ENCODE assay signal across 8 cellular contexts in the genomic region with DNA sequence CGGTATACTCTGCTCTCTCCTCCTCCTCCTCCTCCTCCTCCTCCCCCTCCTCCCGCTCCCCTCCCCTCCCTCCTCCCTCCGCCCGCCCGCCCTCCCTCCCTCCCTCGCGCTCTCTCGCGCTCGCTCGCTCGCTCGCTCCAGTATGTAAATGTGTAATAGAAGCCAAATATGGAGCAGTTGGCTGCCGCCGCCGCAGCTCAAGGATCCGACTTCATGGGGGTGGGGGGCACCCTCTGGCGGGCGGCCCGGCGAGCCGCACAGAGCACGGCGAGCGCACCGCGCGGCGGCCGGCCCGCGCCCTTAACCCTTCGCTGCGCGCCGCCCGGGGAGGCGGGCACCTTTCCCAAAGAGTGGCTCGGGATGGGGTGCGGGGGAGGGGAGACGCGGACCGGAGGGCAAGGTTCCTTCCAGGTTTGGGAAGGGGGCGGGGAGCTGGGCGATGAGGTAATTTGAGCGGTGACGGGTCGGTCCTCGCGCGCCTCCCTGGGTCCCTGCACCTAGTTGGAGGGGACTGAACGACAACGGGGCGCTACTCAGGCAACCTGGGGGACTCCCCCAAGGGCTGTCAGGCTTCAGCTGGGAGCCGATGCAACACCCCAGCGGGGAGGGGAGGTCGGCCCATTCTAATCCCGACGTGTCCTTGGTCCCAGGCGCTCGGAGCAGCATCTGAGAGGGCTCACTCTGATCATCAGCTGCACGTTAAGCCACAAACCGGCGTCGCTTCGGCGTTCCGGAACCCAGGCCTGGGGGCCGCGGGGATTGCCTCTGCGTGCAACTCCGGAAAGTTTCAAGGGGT. TPM values are rescaled to one million over a fixed set of nuclear protein-coding genes. Genes with fewer than 3 reads are reported as not detected.
DNase-seq lines count a peak whose midpoint lies in the region; ATAC-seq and TF ChIP-seq lines count a peak whose summit lies in the region.

No MANE protein-coding gene starts in this region.

- H3K4me2 ChIP-seq in parathyroid adenoma (ENCODE audit: low read length), result peak overlapping the region; percentile 88

- H3K4me3 Mint-ChIP-seq in activated naive CD8-positive, alpha-beta T cell, result peak overlapping the region; percentile 97

- peak; percentile 81 for DNase-seq in DMS53 treated with DMSO at 0.1 percent for 48 hours (lab: John Stamatoyannopoulos, UW; ENCODE audit: unreplicated experiment)
- DNase-seq in HuH-7.5 (ENCODE audit: low spot score), result peak; percentile 67
- peak; percentile 94 for DNase-seq in Right ventricle myocardium inferior (ENCODE audit: missing footprints)
- DNase-seq in tibial artery, result peak; percentile 87 to 94

- H3K9me3 Mint-ChIP-seq in activated naive CD8-positive, alpha-beta T cell (ENCODE audit: low read depth), result no peaks in the 10 kb centered on the region

- no peaks in the 10 kb centered on the region for H3K36me3 Mint-ChIP-seq in activated naive CD8-positive, alpha-beta T cell

- TF ChIP-seq CTCF in parathyroid adenoma (IDR thresholded peaks at IDR 0.05) (peak; percentile 35), tibial artery (IDR thresholded peaks at IDR 0.05) (peak in 1 of 2 experiments; percentile 29)

- peak; percentile 42 for ATAC-seq in GM21423 (IDR thresholded peaks at IDR 0.05; ENCODE audit: unreplicated experiment)
- ATAC-seq in SK-N-SH treated with all-trans-retinoic acid at 6 μM for 48 hours, result peak; percentile 60
- peak; percentile 53 for ATAC-seq in Right ventricle myocardium inferior

- intact Hi-C loops in Right ventricle myocardium inferior (cut with DNase I), result loop anchor here (2.0 to 10.0 kb wide), 5 partner anchors 217 to 517 kb away; no protein-coding TSS in a partner anchor
- intact Hi-C loops in tibial artery (cut with DNase I; ENCODE audit: low total_unique reads), result loop anchor here (5.0 to 10.0 kb wide), 2 partner anchors 217 to 429 kb away; no protein-coding TSS in a partner anchor

- H3K9ac ChIP-seq in parathyroid adenoma, result no peak overlapping the region

- H3K36me3 ChIP-seq in parathyroid adenoma (ENCODE audit: control insufficient read depth, insufficient read depth, low read length), result no peaks in the 10 kb centered on the region
- no peaks in the 10 kb centered on the region for H3K36me3 ChIP-seq in tibial artery

- peak overlapping the region; percentile 75 for H3K4me3 ChIP-seq in parathyroid adenoma (ENCODE audit: low read depth, low read length)
- peak overlapping the region; percentile 69 to 86 for H3K4me3 ChIP-seq in tibial artery

- H3K9me3 ChIP-seq in parathyroid adenoma (ENCODE audit: control insufficient read depth, low read length) (no peaks in the 10 kb centered on the region), tibial artery (no peaks in the 10 kb centered on the region)

- H2AFZ ChIP-seq in parathyroid adenoma, result peak overlapping the region; percentile 94

- H3K27ac Mint-ChIP-seq in activated naive CD8-positive, alpha-beta T cell, result peak overlapping the region; percentile 98

- H3K27me3 ChIP-seq in parathyroid adenoma (ENCODE audit: control insufficient read depth, insufficient read depth, low read length) (no peaks in the 10 kb centered on the region), tibial artery (no peaks in the 10 kb centered on the region)

- no peaks in the 10 kb centered on the region for H3K27me3 Mint-ChIP-seq in activated naive CD8-positive, alpha-beta T cell

- H3K27ac ChIP-seq in parathyroid adenoma (peak overlapping the region; percentile 94), tibial artery (peak overlapping the region; percentile 91 to 99)

- H3K4me1 ChIP-seq in parathyroid adenoma (peaks cover 13% of the 10 kb centered on the region), tibial artery (peaks cover 0 to 50% (median 28%) of the 10 kb centered on the region in 4 donors)

- H3K4me1 Mint-ChIP-seq in activated naive CD8-positive, alpha-beta T cell (ENCODE audit: low read depth), result peaks cover 61% of the 10 kb centered on the region

- H3K79me2 ChIP-seq in parathyroid adenoma, result peaks cover 4% of the 10 kb centered on the region

TF ChIP-seq in SK-N-SH treated with all-trans-retinoic acid at 6 μM for 48 hours, 23 proteins besides CTCF, POLR2A, EP300 and RAD21:
- TF ChIP-seq, protein P1, sequence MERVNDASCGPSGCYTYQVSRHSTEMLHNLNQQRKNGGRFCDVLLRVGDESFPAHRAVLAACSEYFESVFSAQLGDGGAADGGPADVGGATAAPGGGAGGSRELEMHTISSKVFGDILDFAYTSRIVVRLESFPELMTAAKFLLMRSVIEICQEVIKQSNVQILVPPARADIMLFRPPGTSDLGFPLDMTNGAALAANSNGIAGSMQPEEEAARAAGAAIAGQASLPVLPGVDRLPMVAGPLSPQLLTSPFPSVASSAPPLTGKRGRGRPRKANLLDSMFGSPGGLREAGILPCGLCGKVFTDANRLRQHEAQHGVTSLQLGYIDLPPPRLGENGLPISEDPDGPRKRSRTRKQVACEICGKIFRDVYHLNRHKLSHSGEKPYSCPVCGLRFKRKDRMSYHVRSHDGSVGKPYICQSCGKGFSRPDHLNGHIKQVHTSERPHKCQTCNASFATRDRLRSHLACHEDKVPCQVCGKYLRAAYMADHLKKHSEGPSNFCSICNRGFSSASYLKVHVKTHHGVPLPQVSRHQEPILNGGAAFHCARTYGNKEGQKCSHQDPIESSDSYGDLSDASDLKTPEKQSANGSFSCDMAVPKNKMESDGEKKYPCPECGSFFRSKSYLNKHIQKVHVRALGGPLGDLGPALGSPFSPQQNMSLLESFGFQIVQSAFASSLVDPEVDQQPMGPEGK (CRISPR knock-in tag; IDR thresholded peaks at IDR 0.05; ENCODE audit: borderline replicate concordance), result no peak
- TF ChIP-seq, protein P2, sequence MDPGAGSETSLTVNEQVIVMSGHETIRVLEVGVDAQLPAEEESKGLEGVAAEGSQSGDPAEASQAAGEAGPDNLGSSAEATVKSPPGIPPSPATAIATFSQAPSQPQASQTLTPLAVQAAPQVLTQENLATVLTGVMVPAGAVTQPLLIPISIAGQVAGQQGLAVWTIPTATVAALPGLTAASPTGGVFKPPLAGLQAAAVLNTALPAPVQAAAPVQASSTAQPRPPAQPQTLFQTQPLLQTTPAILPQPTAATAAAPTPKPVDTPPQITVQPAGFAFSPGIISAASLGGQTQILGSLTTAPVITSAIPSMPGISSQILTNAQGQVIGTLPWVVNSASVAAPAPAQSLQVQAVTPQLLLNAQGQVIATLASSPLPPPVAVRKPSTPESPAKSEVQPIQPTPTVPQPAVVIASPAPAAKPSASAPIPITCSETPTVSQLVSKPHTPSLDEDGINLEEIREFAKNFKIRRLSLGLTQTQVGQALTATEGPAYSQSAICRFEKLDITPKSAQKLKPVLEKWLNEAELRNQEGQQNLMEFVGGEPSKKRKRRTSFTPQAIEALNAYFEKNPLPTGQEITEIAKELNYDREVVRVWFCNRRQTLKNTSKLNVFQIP (CRISPR knock-in tag; IDR thresholded peaks at IDR 0.05; ENCODE audit: borderline replicate concordance, low read depth), result no peak
- TF ChIP-seq ZFP3 (CRISPR knock-in tag; IDR thresholded peaks at IDR 0.05) (no peak), OSR1 (CRISPR knock-in tag; IDR thresholded peaks at IDR 0.05) (no peak), ZNF70 (CRISPR knock-in tag; IDR thresholded peaks at IDR 0.05) (no peak), PPARA (CRISPR knock-in tag; IDR thresholded peaks at IDR 0.05; ENCODE audit: borderline replicate concordance) (no peak), SNAI2 (CRISPR knock-in tag; IDR thresholded peaks at IDR 0.05) (no peak), ZNF565 (CRISPR knock-in tag; conservative IDR thresholded peaks at IDR 0.05; ENCODE audit: low read depth) (no peak), ARNTL (CRISPR knock-in tag; IDR thresholded peaks at IDR 0.05; ENCODE audit: borderline replicate concordance, low read depth) (no peak), BACH2 (CRISPR knock-in tag; IDR thresholded peaks at IDR 0.05; ENCODE audit: borderline replicate concordance) (no peak), CSDC2 (CRISPR knock-in tag; IDR thresholded peaks at IDR 0.05) (no peak), TCF4 (CRISPR knock-in tag; IDR thresholded peaks at IDR 0.05; ENCODE audit: borderline replicate concordance) (no peak), TOX (CRISPR knock-in tag; IDR thresholded peaks at IDR 0.05; ENCODE audit: borderline replicate concordance) (no peak), ISL1 (CRISPR knock-in tag; IDR thresholded peaks at IDR 0.05) (no peak), ZC3H10 (CRISPR knock-in tag; IDR thresholded peaks at IDR 0.05) (no peak)
- TF ChIP-seq, protein P3, sequence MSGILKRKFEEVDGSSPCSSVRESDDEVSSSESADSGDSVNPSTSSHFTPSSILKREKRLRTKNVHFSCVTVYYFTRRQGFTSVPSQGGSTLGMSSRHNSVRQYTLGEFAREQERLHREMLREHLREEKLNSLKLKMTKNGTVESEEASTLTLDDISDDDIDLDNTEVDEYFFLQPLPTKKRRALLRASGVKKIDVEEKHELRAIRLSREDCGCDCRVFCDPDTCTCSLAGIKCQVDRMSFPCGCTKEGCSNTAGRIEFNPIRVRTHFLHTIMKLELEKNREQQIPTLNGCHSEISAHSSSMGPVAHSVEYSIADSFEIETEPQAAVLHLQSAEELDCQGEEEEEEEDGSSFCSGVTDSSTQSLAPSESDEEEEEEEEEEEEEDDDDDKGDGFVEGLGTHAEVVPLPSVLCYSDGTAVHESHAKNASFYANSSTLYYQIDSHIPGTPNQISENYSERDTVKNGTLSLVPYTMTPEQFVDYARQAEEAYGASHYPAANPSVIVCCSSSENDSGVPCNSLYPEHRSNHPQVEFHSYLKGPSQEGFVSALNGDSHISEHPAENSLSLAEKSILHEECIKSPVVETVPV (CRISPR knock-in tag; IDR thresholded peaks at IDR 0.05), result no peak
TF ChIP-seq in SK-N-SH treated with all-trans-retinoic acid at 6 μM for 48 hours: peak in this region for 0.

RNA-seq across cellular contexts. Expression of a gene that starts 0.4 kb away (rescaled TPM):
- 42.5 TPM for total RNA-seq in Right ventricle myocardium inferior

Comparison
In these comparisons a context has a peak if more than half of its experiments do, and no peak if none do; other contexts are left out.
1. Peak in every context shown above with its lines: DNase-seq, ATAC-seq, H3K4me3 ChIP-seq and H3K27ac ChIP-seq.